In genomic region chr2:157386247-157386646, GRCh38 we compare ENCODE assay signal across 21 cellular contexts. TPM values are rescaled to one million over a fixed set of nuclear protein-coding genes. Genes with fewer than 3 reads are reported as not detected.
"Had no signal": no experiment of that assay in that cellular context is flagged by ENCODE, and none has a peak within 500 bp of the region (broad histone marks: within the 10 kb centered on the region; RNA-seq: fewer than 3 reads in every experiment).

No MANE protein-coding gene starts in this region.

- H3K27ac ChIP-seq: ascending aorta, coronary artery, gastrocnemius medialis, heart left ventricle, left ventricle myocardium inferior, parathyroid adenoma, right lobe of liver, tibial artery had no signal

- H3K4me3 ChIP-seq: ascending aorta, coronary artery, gastrocnemius medialis, heart left ventricle, left ventricle myocardium inferior, right lobe of liver, tibial artery had no signal

- H3K27me3 ChIP-seq: ascending aorta, gastrocnemius medialis, heart left ventricle, right lobe of liver, tibial artery had no signal

- H3K9me3 ChIP-seq: ascending aorta, gastrocnemius medialis, right lobe of liver, SK-N-SH, tibial artery had no signal

- H3K36me3 ChIP-seq: ascending aorta, gastrocnemius medialis, heart left ventricle, left ventricle myocardium inferior, right lobe of liver, tibial artery had no signal

- H3K4me1 ChIP-seq: ascending aorta, gastrocnemius medialis, heart left ventricle, left ventricle myocardium inferior, parathyroid adenoma, right lobe of liver, tibial artery had no signal

- H3K36me3 Mint-ChIP-seq: natural killer cell had no signal

- H3K4me3 Mint-ChIP-seq: natural killer cell had no signal

- ATAC-seq: esophagus mucosa, gastrocnemius medialis, heart left ventricle, natural killer cell, right lobe of liver had no signal

- DNase-seq: activated CD4-positive, alpha-beta T cell treated with anti-CD3 and anti-CD28 coated beads, Interleukin-2, amount 50 U/mL, for 1 hour; activated effector memory CD4-positive, alpha-beta T cell treated with anti-CD3 and anti-CD28 coated beads, Interleukin-2, amount 50 U/mL, for 16 hours; activated T-cell treated with anti-CD3 and anti-CD28 coated beads for 4 hours; gastrocnemius medialis; heart left ventricle; kidney glomerular epithelial cell; left ventricle myocardium inferior; mesenchymal stem cell; natural killer cell; right lobe of liver; SHP77 treated with DMSO at 0.1 percent for 48 hours; SK-N-SH; small intestine; stimulated activated CD4-positive, alpha-beta T cell treated with anti-CD3 and anti-CD28 coated beads, Interleukin-15, amount 100 ng/mL, for 24 hours; stimulated activated CD4-positive, alpha-beta T cell treated with anti-CD3 and anti-CD28 coated beads, Interleukin-2, amount 100 ng/mL, for 48 hours; T1000; tibial artery had no signal

RNA-seq across cellular contexts. Expression of gene CYTIP, which starts 57.6 kb away (rescaled TPM):
- polyA plus RNA-seq: SK-N-SH had no signal
